ENCODE assay signal across 21 cellular contexts in genomic region chr4:88188738-88189417, GRCh38. TPM values are rescaled to one million over a fixed set of nuclear protein-coding genes. Genes with fewer than 3 reads are reported as not detected.
DNase-seq lines count a peak whose midpoint lies in the region; ATAC-seq and TF ChIP-seq lines count a peak whose summit lies in the region.
"Had no signal": no experiment of that assay in that cellular context is flagged by ENCODE, and none has a peak within 500 bp of the region (broad histone marks: within the 10 kb centered on the region; RNA-seq: fewer than 3 reads in every experiment).

No MANE protein-coding gene starts in this region.

- DNase-seq in activated CD8-positive, alpha-beta T cell treated with anti-CD3 and anti-CD28 coated beads for 36 hours: peak; percentile 13
- DNase-seq in activated CD8-positive, alpha-beta T cell treated with anti-CD3 and anti-CD28 coated beads, Interleukin-2, amount 10 ng/mL, durations not matched to agents 7 days and 5 days: no peak
- DNase-seq in epithelial cell of esophagus (ENCODE audit: low read depth): peak; percentile 67
- no peak for DNase-seq in trophoblast cell
- DNase-seq: Calu3; CD8-positive, alpha-beta T cell; GF-D8; GM23248; HCEC 1CT; Kasumi-1; MM.1S; NCI-H1092; NCI-H1436 treated with DMSO at 0.1 percent for 48 hours; NCI-H2029; NCI-H526; PC-3 had no signal

- no peak overlapping the region for H3K4me2 ChIP-seq in trophoblast cell (ENCODE audit: low read length)

- no peak overlapping the region for H3K4me3 Mint-ChIP-seq in activated CD8-positive, alpha-beta T cell treated with anti-CD3 and anti-CD28 coated beads for 36 hours
- no peak overlapping the region for H3K4me3 Mint-ChIP-seq in activated CD8-positive, alpha-beta T cell treated with anti-CD3 and anti-CD28 coated beads, Interleukin-2, amount 10 ng/mL, durations not matched to agents 7 days and 5 days
- H3K4me3 Mint-ChIP-seq: CD8-positive, alpha-beta T cell had no signal

- H3K27me3 Mint-ChIP-seq in activated CD8-positive, alpha-beta T cell treated with anti-CD3 and anti-CD28 coated beads for 36 hours: peaks cover 3% of the 10 kb centered on the region
- peaks cover 11% of the 10 kb centered on the region for H3K27me3 Mint-ChIP-seq in activated CD8-positive, alpha-beta T cell treated with anti-CD3 and anti-CD28 coated beads, Interleukin-2, amount 10 ng/mL, durations not matched to agents 7 days and 5 days (ENCODE audit: low read depth)

- H3K27me3 ChIP-seq in trophoblast cell (ENCODE audit: insufficient read depth, low read length): no peaks in the 10 kb centered on the region
- H3K27me3 ChIP-seq: BLaER1 treated with 17β-estradiol and CSF1 and Interleukin-3, amounts not matched to agents 10 nM and 100 nM had no signal

- no peak overlapping the region for H3K27ac ChIP-seq in trophoblast cell (ENCODE audit: low read depth, low read length)
- H3K27ac ChIP-seq: BLaER1 treated with 17β-estradiol and CSF1 and Interleukin-3, amounts not matched to agents 10 nM and 100 nM; GM23248; RWPE1 had no signal

- H3K79me2 ChIP-seq in trophoblast cell (ENCODE audit: control insufficient read depth, insufficient read depth, low read length, poor library complexity): no peaks in the 10 kb centered on the region

- H3K4ac ChIP-seq in trophoblast cell (ENCODE audit: low read depth, low read length): no peak overlapping the region

- no peaks in the 10 kb centered on the region for H3K36me3 Mint-ChIP-seq in activated CD8-positive, alpha-beta T cell treated with anti-CD3 and anti-CD28 coated beads for 36 hours (ENCODE audit: low read depth)
- no peaks in the 10 kb centered on the region for H3K36me3 Mint-ChIP-seq in activated CD8-positive, alpha-beta T cell treated with anti-CD3 and anti-CD28 coated beads, Interleukin-2, amount 10 ng/mL, durations not matched to agents 7 days and 5 days (ENCODE audit: low read depth)
- H3K36me3 Mint-ChIP-seq: CD8-positive, alpha-beta T cell had no signal

- no peaks in the 10 kb centered on the region for H3K4me1 Mint-ChIP-seq in activated CD8-positive, alpha-beta T cell treated with anti-CD3 and anti-CD28 coated beads for 36 hours (ENCODE audit: low read depth)
- H3K4me1 Mint-ChIP-seq in activated CD8-positive, alpha-beta T cell treated with anti-CD3 and anti-CD28 coated beads, Interleukin-2, amount 10 ng/mL, durations not matched to agents 7 days and 5 days (ENCODE audit: low read depth): no peaks in the 10 kb centered on the region

- peak overlapping the region; percentile 37 for H4K91ac ChIP-seq in trophoblast cell (ENCODE audit: low read depth, low read length)

- H3K36me3 ChIP-seq in trophoblast cell (ENCODE audit: control insufficient read depth in 1 of 2, insufficient read depth in 2 of 2, low read length in 2 of 2): no peaks in the 10 kb centered on the region
- H3K36me3 ChIP-seq: BLaER1 treated with 17β-estradiol and CSF1 and Interleukin-3, amounts not matched to agents 10 nM and 100 nM had no signal

- no peak overlapping the region for H2AK5ac ChIP-seq in trophoblast cell (ENCODE audit: low read length)

- no peaks in the 10 kb centered on the region for H3K79me1 ChIP-seq in trophoblast cell (ENCODE audit: low read length)

- H3K9ac ChIP-seq in trophoblast cell (ENCODE audit: low read length): no peak overlapping the region
- H3K9ac ChIP-seq: BLaER1 treated with 17β-estradiol and CSF1 and Interleukin-3, amounts not matched to agents 10 nM and 100 nM; GM23248 had no signal

- H3K23ac ChIP-seq in trophoblast cell (ENCODE audit: low read length): no peak overlapping the region

- H4K8ac ChIP-seq in trophoblast cell (ENCODE audit: low read depth, low read length): no peak overlapping the region

- POLR2A ChIA-PET in activated CD8-positive, alpha-beta T cell treated with anti-CD3 and anti-CD28 coated beads for 36 hours (lab: Charles Lee): no interaction called here
- POLR2A ChIA-PET in activated CD8-positive, alpha-beta T cell treated with anti-CD3 and anti-CD28 coated beads, Interleukin-2, amount 10 ng/mL, durations not matched to agents 7 days and 5 days (lab: Charles Lee): no interaction called here

- H3K9me3 ChIP-seq in trophoblast cell (ENCODE audit: insufficient read depth, low read depth, low read length): no peaks in the 10 kb centered on the region

- no peaks in the 10 kb centered on the region for H3K9me3 Mint-ChIP-seq in activated CD8-positive, alpha-beta T cell treated with anti-CD3 and anti-CD28 coated beads for 36 hours
- H3K9me3 Mint-ChIP-seq in activated CD8-positive, alpha-beta T cell treated with anti-CD3 and anti-CD28 coated beads, Interleukin-2, amount 10 ng/mL, durations not matched to agents 7 days and 5 days (ENCODE audit: insufficient read depth): no peaks in the 10 kb centered on the region
- H3K9me3 Mint-ChIP-seq: CD8-positive, alpha-beta T cell had no signal

- CTCF ChIA-PET in activated CD8-positive, alpha-beta T cell treated with anti-CD3 and anti-CD28 coated beads for 36 hours (lab: Charles Lee): no interaction called here
- CTCF ChIA-PET in activated CD8-positive, alpha-beta T cell treated with anti-CD3 and anti-CD28 coated beads, Interleukin-2, amount 10 ng/mL, durations not matched to agents 7 days and 5 days (lab: Charles Lee): no interaction called here

- no peak overlapping the region for H3K27ac Mint-ChIP-seq in activated CD8-positive, alpha-beta T cell treated with anti-CD3 and anti-CD28 coated beads for 36 hours
- H3K27ac Mint-ChIP-seq in activated CD8-positive, alpha-beta T cell treated with anti-CD3 and anti-CD28 coated beads, Interleukin-2, amount 10 ng/mL, durations not matched to agents 7 days and 5 days: no peak overlapping the region
- H3K27ac Mint-ChIP-seq: CD8-positive, alpha-beta T cell had no signal

- WGBS in trophoblast cell (ENCODE audit: extremely low coverage, insufficient coverage, insufficient read length): no CpG with 5 or more reads among the region's 6 CpGs

- no peak overlapping the region for H3K18ac ChIP-seq in trophoblast cell (ENCODE audit: low read length)

- H2BK120ac ChIP-seq in trophoblast cell (ENCODE audit: insufficient read depth, low read length, poor library complexity): no peak overlapping the region

- no peak for TF ChIP-seq CTCF in activated CD8-positive, alpha-beta T cell treated with anti-CD3 and anti-CD28 coated beads for 36 hours (IDR thresholded peaks at IDR 0.05)
- TF ChIP-seq CTCF in epithelial cell of esophagus (IDR thresholded peaks at IDR 0.05; ENCODE audit: insufficient read depth, low read depth, low read length, missing control alignments): no peak

- no peak overlapping the region for H2BK12ac ChIP-seq in trophoblast cell (ENCODE audit: low read length)

- H3K4me1 ChIP-seq in trophoblast cell (ENCODE audit: control insufficient read depth in 1 of 2, insufficient read depth in 2 of 2, low read length in 2 of 2): no peaks in the 10 kb centered on the region

- H2AFZ ChIP-seq in trophoblast cell (ENCODE audit: insufficient read depth, low read length, poor library complexity): no peak overlapping the region
- H2AFZ ChIP-seq: GM23248 had no signal

- ATAC-seq in activated CD8-positive, alpha-beta T cell treated with anti-CD3 and anti-CD28 coated beads for 36 hours: no peak
- ATAC-seq in activated CD8-positive, alpha-beta T cell treated with anti-CD3 and anti-CD28 coated beads, Interleukin-2, amount 10 ng/mL, durations not matched to agents 7 days and 5 days: no peak
- peak; percentile 38 for ATAC-seq in HG02610 (IDR thresholded peaks at IDR 0.05; ENCODE audit: unreplicated experiment)
- ATAC-seq in SK-N-SH treated with all-trans-retinoic acid at 6 μM for 48 hours: no peak
- ATAC-seq in GM21526 (IDR thresholded peaks at IDR 0.05; ENCODE audit: low FRiP score, unreplicated experiment): no peak
- ATAC-seq: CD8-positive, alpha-beta T cell; PC-3 had no signal

- no peak overlapping the region for H4K12ac ChIP-seq in trophoblast cell (ENCODE audit: low read depth, low read length)

- H3K4me3 ChIP-seq in epithelial cell of esophagus (ENCODE audit: low read length) (no peak overlapping the region), trophoblast cell (ENCODE audit: low read depth, low read length) (no peak overlapping the region)
- H3K4me3 ChIP-seq: BLaER1 treated with 17β-estradiol and CSF1 and Interleukin-3, amounts not matched to agents 10 nM and 100 nM; GM23248 had no signal

- peak overlapping the region; percentile 44 for H3K14ac ChIP-seq in trophoblast cell (ENCODE audit: low read length)

- intact Hi-C loops in activated CD8-positive, alpha-beta T cell treated with anti-CD3 and anti-CD28 coated beads for 36 hours (cut with micrococcal nuclease): no loop called here

- H2BK5ac ChIP-seq in trophoblast cell (ENCODE audit: low read depth, low read length, poor library complexity): no peak overlapping the region

TF ChIP-seq in SK-N-SH treated with all-trans-retinoic acid at 6 μM for 48 hours, 23 proteins besides CTCF, POLR2A, EP300 and RAD21 (continues in another document):
- no peak for TF ChIP-seq RARB (CRISPR knock-in tag; IDR thresholded peaks at IDR 0.05)
- TF ChIP-seq ZNF565 (CRISPR knock-in tag; conservative IDR thresholded peaks at IDR 0.05; ENCODE audit: low read depth): no peak
- no peak for TF ChIP-seq SNAI2 (CRISPR knock-in tag; IDR thresholded peaks at IDR 0.05)
- no peak for TF ChIP-seq BACH2 (CRISPR knock-in tag; IDR thresholded peaks at IDR 0.05; ENCODE audit: borderline replicate concordance)

RNA-seq across cellular contexts. Expression of gene ABCG2, which starts 30.4 kb away (rescaled TPM):
- under 1 TPM; 0.25 to 0.54 TPM for total RNA-seq in activated CD8-positive, alpha-beta T cell treated with anti-CD3 and anti-CD28 coated beads for 36 hours
- under 1 TPM; 0.57 to 0.61 TPM for total RNA-seq in activated CD8-positive, alpha-beta T cell treated with anti-CD3 and anti-CD28 coated beads, Interleukin-2, amount 10 ng/mL, durations not matched to agents 7 days and 5 days
- polyA plus RNA-seq in trophoblast cell (2013): 35.7 and 36.7 TPM in 2 replicates
- total RNA-seq: PC-3 had no signal

Comparison
In these comparisons a context has a peak if more than half of its experiments do, and no peak if none do; other contexts are left out.
1. DNase-seq: peak in activated CD8-positive, alpha-beta T cell treated with anti-CD3 and anti-CD28 coated beads for 36 hours (single experiment) and epithelial cell of esophagus (single experiment); none in activated CD8-positive, alpha-beta T cell treated with anti-CD3 and anti-CD28 coated beads, Interleukin-2, amount 10 ng/mL, durations not matched to agents 7 days and 5 days (single experiment) and trophoblast cell (0 of 2).